1 cellular context compared by ENCODE assay signal in the genomic region with DNA sequence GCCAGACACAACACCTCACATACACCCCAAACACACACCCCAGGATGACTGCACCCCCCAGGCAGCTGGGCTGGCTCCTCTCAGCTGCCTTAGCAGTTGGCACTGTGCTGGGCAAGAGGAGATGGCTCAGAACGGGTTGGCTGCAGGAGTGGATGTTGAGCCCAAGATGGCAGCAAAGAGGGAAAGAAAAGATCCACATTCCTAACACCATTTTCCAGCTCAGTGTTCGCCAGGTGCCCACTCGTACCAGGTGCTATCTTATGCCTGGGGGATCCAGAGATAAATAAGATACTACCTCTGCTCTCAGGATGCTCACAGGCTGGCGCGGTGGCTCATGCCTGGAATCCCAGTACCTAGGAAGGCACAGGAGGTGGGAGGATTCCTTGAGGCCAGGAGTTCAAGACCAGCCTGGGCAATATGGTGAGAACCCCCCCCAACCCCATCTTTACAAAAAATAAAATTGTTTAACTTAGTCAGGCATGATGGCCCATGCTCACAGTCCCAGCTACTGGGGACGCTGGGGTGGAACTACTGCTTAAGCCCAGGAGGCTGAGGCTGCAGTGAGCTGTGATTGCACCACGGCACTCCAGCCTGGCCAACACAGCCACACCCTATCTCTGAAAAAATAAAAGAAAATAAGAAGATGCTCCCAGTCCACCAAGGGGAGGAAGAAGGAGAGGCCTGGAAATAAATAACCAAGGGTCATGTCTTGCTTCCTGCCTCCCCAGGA.
TF ChIP-seq lines count a peak whose summit lies in the region.

No MANE protein-coding gene starts in this region.

TF ChIP-seq in WTC11, 78 proteins besides CTCF, POLR2A, EP300 and RAD21 (continued from another document):
- TF ChIP-seq, protein P1, sequence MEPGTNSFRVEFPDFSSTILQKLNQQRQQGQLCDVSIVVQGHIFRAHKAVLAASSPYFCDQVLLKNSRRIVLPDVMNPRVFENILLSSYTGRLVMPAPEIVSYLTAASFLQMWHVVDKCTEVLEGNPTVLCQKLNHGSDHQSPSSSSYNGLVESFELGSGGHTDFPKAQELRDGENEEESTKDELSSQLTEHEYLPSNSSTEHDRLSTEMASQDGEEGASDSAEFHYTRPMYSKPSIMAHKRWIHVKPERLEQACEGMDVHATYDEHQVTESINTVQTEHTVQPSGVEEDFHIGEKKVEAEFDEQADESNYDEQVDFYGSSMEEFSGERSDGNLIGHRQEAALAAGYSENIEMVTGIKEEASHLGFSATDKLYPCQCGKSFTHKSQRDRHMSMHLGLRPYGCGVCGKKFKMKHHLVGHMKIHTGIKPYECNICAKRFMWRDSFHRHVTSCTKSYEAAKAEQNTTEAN (CRISPR knock-in tag; IDR thresholded peaks at IDR 0.05): no peak
- no peak for TF ChIP-seq RORB (CRISPR knock-in tag; IDR thresholded peaks at IDR 0.05)
- TF ChIP-seq, protein P2, sequence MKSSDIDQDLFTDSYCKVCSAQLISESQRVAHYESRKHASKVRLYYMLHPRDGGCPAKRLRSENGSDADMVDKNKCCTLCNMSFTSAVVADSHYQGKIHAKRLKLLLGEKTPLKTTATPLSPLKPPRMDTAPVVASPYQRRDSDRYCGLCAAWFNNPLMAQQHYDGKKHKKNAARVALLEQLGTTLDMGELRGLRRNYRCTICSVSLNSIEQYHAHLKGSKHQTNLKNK (CRISPR knock-in tag; IDR thresholded peaks at IDR 0.05): no peak
- TF ChIP-seq SMAD4 (CRISPR knock-in tag; IDR thresholded peaks at IDR 0.05): no peak
- no peak for TF ChIP-seq ZNF423 (CRISPR knock-in tag; IDR thresholded peaks at IDR 0.05)
- no peak for TF ChIP-seq KAT7 (CRISPR knock-in tag; IDR thresholded peaks at IDR 0.05; ENCODE audit: borderline replicate concordance)
- TF ChIP-seq NFATC4 (CRISPR knock-in tag; IDR thresholded peaks at IDR 0.05): no peak
- TF ChIP-seq, protein P3, sequence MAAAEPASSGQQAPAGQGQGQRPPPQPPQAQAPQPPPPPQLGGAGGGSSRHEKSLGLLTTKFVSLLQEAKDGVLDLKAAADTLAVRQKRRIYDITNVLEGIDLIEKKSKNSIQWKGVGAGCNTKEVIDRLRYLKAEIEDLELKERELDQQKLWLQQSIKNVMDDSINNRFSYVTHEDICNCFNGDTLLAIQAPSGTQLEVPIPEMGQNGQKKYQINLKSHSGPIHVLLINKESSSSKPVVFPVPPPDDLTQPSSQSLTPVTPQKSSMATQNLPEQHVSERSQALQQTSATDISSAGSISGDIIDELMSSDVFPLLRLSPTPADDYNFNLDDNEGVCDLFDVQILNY (CRISPR knock-in tag; IDR thresholded peaks at IDR 0.05): no peak
- no peak for TF ChIP-seq JUN (CRISPR knock-in tag; IDR thresholded peaks at IDR 0.05)
- TF ChIP-seq, protein P4, sequence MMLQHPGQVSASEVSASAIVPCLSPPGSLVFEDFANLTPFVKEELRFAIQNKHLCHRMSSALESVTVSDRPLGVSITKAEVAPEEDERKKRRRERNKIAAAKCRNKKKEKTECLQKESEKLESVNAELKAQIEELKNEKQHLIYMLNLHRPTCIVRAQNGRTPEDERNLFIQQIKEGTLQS (CRISPR knock-in tag; conservative IDR thresholded peaks at IDR 0.05): no peak
- TF ChIP-seq ZNF232 (CRISPR knock-in tag; IDR thresholded peaks at IDR 0.05): no peak
- TF ChIP-seq HMGA2 (CRISPR knock-in tag; IDR thresholded peaks at IDR 0.05): no peak
- TF ChIP-seq PRRX2 (CRISPR knock-in tag; IDR thresholded peaks at IDR 0.05): no peak
- TF ChIP-seq, protein P5, sequence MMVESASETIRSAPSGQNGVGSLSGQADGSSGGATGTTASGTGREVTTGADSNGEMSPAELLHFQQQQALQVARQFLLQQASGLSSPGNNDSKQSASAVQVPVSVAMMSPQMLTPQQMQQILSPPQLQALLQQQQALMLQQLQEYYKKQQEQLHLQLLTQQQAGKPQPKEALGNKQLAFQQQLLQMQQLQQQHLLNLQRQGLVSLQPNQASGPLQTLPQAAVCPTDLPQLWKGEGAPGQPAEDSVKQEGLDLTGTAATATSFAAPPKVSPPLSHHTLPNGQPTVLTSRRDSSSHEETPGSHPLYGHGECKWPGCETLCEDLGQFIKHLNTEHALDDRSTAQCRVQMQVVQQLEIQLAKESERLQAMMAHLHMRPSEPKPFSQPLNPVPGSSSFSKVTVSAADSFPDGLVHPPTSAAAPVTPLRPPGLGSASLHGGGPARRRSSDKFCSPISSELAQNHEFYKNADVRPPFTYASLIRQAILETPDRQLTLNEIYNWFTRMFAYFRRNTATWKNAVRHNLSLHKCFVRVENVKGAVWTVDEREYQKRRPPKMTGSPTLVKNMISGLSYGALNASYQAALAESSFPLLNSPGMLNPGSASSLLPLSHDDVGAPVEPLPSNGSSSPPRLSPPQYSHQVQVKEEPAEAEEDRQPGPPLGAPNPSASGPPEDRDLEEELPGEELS (CRISPR knock-in tag; IDR thresholded peaks at IDR 0.05): no peak
- TF ChIP-seq, protein P6, sequence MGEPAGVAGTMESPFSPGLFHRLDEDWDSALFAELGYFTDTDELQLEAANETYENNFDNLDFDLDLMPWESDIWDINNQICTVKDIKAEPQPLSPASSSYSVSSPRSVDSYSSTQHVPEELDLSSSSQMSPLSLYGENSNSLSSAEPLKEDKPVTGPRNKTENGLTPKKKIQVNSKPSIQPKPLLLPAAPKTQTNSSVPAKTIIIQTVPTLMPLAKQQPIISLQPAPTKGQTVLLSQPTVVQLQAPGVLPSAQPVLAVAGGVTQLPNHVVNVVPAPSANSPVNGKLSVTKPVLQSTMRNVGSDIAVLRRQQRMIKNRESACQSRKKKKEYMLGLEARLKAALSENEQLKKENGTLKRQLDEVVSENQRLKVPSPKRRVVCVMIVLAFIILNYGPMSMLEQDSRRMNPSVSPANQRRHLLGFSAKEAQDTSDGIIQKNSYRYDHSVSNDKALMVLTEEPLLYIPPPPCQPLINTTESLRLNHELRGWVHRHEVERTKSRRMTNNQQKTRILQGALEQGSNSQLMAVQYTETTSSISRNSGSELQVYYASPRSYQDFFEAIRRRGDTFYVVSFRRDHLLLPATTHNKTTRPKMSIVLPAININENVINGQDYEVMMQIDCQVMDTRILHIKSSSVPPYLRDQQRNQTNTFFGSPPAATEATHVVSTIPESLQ (CRISPR knock-in tag; IDR thresholded peaks at IDR 0.05): no peak
- TF ChIP-seq ZNF317 (CRISPR knock-in tag; IDR thresholded peaks at IDR 0.05; ENCODE audit: borderline replicate concordance, low read depth): no peak
